18 cellular contexts compared by ENCODE assay signal in the genomic region with DNA sequence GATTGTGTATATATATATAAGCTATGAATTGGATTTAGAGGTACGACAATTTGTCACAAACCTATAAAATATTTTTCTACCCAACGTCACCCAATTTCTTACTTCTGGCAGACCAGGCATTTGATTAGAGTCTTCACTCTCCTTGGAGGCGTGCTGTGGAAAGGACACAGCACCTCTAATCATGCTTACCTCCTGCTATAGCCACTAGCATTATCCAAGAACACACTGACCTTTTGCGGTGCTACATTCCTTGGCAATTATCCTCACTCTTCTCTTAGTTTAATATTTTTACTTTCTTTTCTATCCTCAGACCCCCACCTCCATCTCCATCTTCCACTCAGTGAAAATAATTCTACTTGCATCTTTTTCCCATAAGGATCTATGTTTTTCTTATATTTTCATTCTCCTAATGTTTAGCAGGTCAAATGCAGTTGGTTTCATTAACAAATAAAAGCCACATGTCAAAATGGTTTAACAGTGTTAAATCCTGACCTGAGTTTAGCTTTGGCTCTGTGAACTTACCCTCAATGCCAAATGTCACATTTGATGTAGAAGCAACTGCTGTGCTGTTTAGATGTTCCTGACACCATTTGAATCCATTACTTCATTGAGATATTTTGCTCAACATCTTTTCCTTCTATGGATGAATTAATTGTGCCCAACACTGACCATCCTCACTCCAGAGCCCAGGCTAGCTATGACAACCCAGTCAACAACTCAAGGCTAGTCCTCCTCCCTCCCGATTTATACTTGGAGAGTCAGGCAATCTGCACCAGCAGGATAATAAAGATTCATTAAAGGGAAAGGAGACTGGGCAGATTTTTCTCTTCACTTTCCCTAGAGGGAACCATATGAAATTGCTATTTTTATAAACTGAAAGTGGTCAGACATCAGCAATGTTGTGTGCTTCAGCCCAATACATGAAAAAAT.
DNase-seq lines count a peak whose midpoint lies in the region; ATAC-seq, FAIRE-seq and TF ChIP-seq lines count a peak whose summit lies in the region.
"Had no signal": no experiment of that assay in that cellular context is flagged by ENCODE, and none has a peak within 500 bp of the region (broad histone marks: within the 10 kb centered on the region; RNA-seq: fewer than 3 reads in every experiment).

No MANE protein-coding gene starts in this region.

- H3K9ac ChIP-seq in GM23248 (peak overlapping the region; percentile 88), astrocyte (ENCODE audit: low read length) (peak overlapping the region; percentile 81)

- FAIRE-seq in astrocyte (lab: Jason Lieb, UNC) = peak; percentile 65
- FAIRE-seq: H1, urothelium cell line had no signal

- DNase-seq in GM23248 = peak; percentile 75
- DNase-seq in astrocyte (ENCODE audit: low read depth) = no peak
- no peak for DNase-seq in left colon
- no peak for DNase-seq in stomach
- no peak for DNase-seq in effector CD4-positive, alpha-beta T cell
- DNase-seq: activated CD4-positive, alpha-beta T cell treated with anti-CD3 and anti-CD28 coated beads, Interleukin-2, amount 10 ng/mL, durations not matched to agents 24 days and 14 days; activated T-cell treated with anti-CD3 and anti-CD28 coated beads, Interleukin-2, amount 50 U/mL, for 4 hours; Calu3; NCI-H187 treated with DMSO at 0.1 percent for 48 hours; NCI-H69; stimulated activated CD4-positive, alpha-beta T cell treated with anti-CD3 and anti-CD28 coated beads, Interleukin-4, amount 100 ng/mL, for 1 hour had no signal

- intact Hi-C loops in left colon (cut with DNase I, micrococcal nuclease) = no loop called here
- intact Hi-C loops in stomach (cut with DNase I; ENCODE audit: low total_unique reads) = no loop called here

- H3K9me2 ChIP-seq in GM23248 (ENCODE audit: insufficient read depth) = no peaks in the 10 kb centered on the region

- H3K27ac ChIP-seq in GM23248 (peak overlapping the region; percentile 99), astrocyte (ENCODE audit: low read depth, low read length) (peak overlapping the region; percentile 97), stomach (peak overlapping the region in 3 of 5 donors; percentile 7 to 43 (median 11))
- H3K27ac ChIP-seq: foreskin keratinocyte had no signal

- H3K9me3 ChIP-seq in GM23248 (ENCODE audit: low read depth) = no peaks in the 10 kb centered on the region
- H3K9me3 ChIP-seq in astrocyte (ENCODE audit: insufficient read depth, low read depth, low read length) = no peaks in the 10 kb centered on the region
- no peaks in the 10 kb centered on the region for H3K9me3 ChIP-seq in stomach

- H3F3A ChIP-seq in GM23248 (ENCODE audit: insufficient read depth) = peaks cover 39% of the 10 kb centered on the region

- ATAC-seq in left colon (peak; percentile 61), GM21390 (IDR thresholded peaks at IDR 0.05; ENCODE audit: unreplicated experiment) (no peak), HG03432 (IDR thresholded peaks at IDR 0.05; ENCODE audit: unreplicated experiment) (no peak)
- ATAC-seq: activated T-cell treated with anti-CD3 and anti-CD28 coated beads, Interleukin-2, amount 50 U/mL, for 4 hours had no signal

- H3K4me3 Mint-ChIP-seq in astrocyte (ENCODE audit: unreplicated experiment) = no peak overlapping the region
- H3K4me3 Mint-ChIP-seq: activated CD4-positive, alpha-beta T cell treated with anti-CD3 and anti-CD28 coated beads, Interleukin-2, amount 10 ng/mL, durations not matched to agents 24 days and 14 days; activated T-cell treated with anti-CD3 and anti-CD28 coated beads, Interleukin-2, amount 50 U/mL, for 4 hours; stimulated activated effector memory CD8-positive, alpha-beta T cell treated with anti-CD3 and anti-CD28 coated beads, Interleukin-12 subunit alpha, Interleukin-12 subunit beta, amount 100 ng/mL, for 72 hours; T-helper 1 cell treated with Interleukin-12 subunit alpha and Interleukin-12 subunit beta and Interleukin-4 antibody, amounts not matched to agents 30 μg/mL and 1 μg/mL, for 36 hours had no signal

- no peaks in the 10 kb centered on the region for H4K20me1 ChIP-seq in GM23248 (ENCODE audit: insufficient read depth)
- no peaks in the 10 kb centered on the region for H4K20me1 ChIP-seq in astrocyte (ENCODE audit: insufficient read depth, low read length)

- H3K79me2 ChIP-seq in GM23248 (ENCODE audit: insufficient read depth) (peaks cover under 1% of the 10 kb centered on the region; the same call in 1 of the 2 replicates), astrocyte (ENCODE audit: insufficient read depth, low read length) (no peaks in the 10 kb centered on the region)

- H3K9me3 Mint-ChIP-seq in astrocyte (ENCODE audit: unreplicated experiment) = peaks cover 14% of the 10 kb centered on the region
- H3K9me3 Mint-ChIP-seq: activated CD4-positive, alpha-beta T cell treated with anti-CD3 and anti-CD28 coated beads, Interleukin-2, amount 10 ng/mL, durations not matched to agents 24 days and 14 days; activated T-cell treated with anti-CD3 and anti-CD28 coated beads, Interleukin-2, amount 50 U/mL, for 4 hours; stimulated activated effector memory CD8-positive, alpha-beta T cell treated with anti-CD3 and anti-CD28 coated beads, Interleukin-12 subunit alpha, Interleukin-12 subunit beta, amount 100 ng/mL, for 72 hours; T-helper 1 cell treated with Interleukin-12 subunit alpha and Interleukin-12 subunit beta and Interleukin-4 antibody, amounts not matched to agents 30 μg/mL and 1 μg/mL, for 36 hours had no signal

- peak overlapping the region; percentile 12; the same call in 1 of the 2 replicates for H2AFZ ChIP-seq in GM23248
- no peak overlapping the region for H2AFZ ChIP-seq in astrocyte (ENCODE audit: low read depth, low read length)

- in situ Hi-C loops in GM23248 (cut with MboI) = no loop called here

- H3K4me2 ChIP-seq in GM23248 (ENCODE audit: unreplicated experiment) (peak overlapping the region; percentile 90), astrocyte (ENCODE audit: low read length) (peak overlapping the region; percentile 64)

- TF ChIP-seq POLR2A in stomach (IDR thresholded peaks at IDR 0.05) = no peak

- TF ChIP-seq CTCF in astrocyte (IDR thresholded peaks at IDR 0.05; ENCODE audit: insufficient read depth, low read depth, low read length) (no peak), stomach (IDR thresholded peaks at IDR 0.05) (no peak)

- H3K4me1 Mint-ChIP-seq in astrocyte (ENCODE audit: low read depth, unreplicated experiment) = peaks cover 44% of the 10 kb centered on the region
- H3K4me1 Mint-ChIP-seq: activated CD4-positive, alpha-beta T cell treated with anti-CD3 and anti-CD28 coated beads, Interleukin-2, amount 10 ng/mL, durations not matched to agents 24 days and 14 days; stimulated activated effector memory CD8-positive, alpha-beta T cell treated with anti-CD3 and anti-CD28 coated beads, Interleukin-12 subunit alpha, Interleukin-12 subunit beta, amount 100 ng/mL, for 72 hours had no signal

- H3K4me1 ChIP-seq in GM23248 (ENCODE audit: insufficient read depth) (peaks cover 43% of the 10 kb centered on the region), astrocyte (ENCODE audit: insufficient read depth, low read length) (peaks cover 45% of the 10 kb centered on the region), stomach (peaks cover 0 to 24% (median 10%) of the 10 kb centered on the region in 4 donors)
- H3K4me1 ChIP-seq: foreskin keratinocyte had no signal

- H3K36me3 Mint-ChIP-seq in astrocyte (ENCODE audit: low read depth, unreplicated experiment) = peaks cover 2% of the 10 kb centered on the region
- H3K36me3 Mint-ChIP-seq: stimulated activated effector memory CD8-positive, alpha-beta T cell treated with anti-CD3 and anti-CD28 coated beads, Interleukin-12 subunit alpha, Interleukin-12 subunit beta, amount 100 ng/mL, for 72 hours had no signal

- TF ChIP-seq EP300 in stomach (IDR thresholded peaks at IDR 0.05) = no peak

- 64 to 69% methylated on average over 5 of the region's 5 CpGs for WGBS in GM23248 (ENCODE audit: low coverage in 1 of 2, low lambda C conversion rate in 2 of 2, missing lambda C conversion rate in 2 of 2), 2 experiments
- WGBS in stomach, 5 donors = 56 to 72% (median 70%) methylated on average over 5 of the region's 5 CpGs

- H3K36me3 ChIP-seq in GM23248 (ENCODE audit: low read depth) (no peaks in the 10 kb centered on the region), astrocyte (ENCODE audit: insufficient read depth, low read length) (no peaks in the 10 kb centered on the region), stomach (no peaks in the 10 kb centered on the region)

- peak overlapping the region; percentile 70 for H3K27ac Mint-ChIP-seq in astrocyte (ENCODE audit: unreplicated experiment)
- H3K27ac Mint-ChIP-seq: activated CD4-positive, alpha-beta T cell treated with anti-CD3 and anti-CD28 coated beads, Interleukin-2, amount 10 ng/mL, durations not matched to agents 24 days and 14 days; stimulated activated effector memory CD8-positive, alpha-beta T cell treated with anti-CD3 and anti-CD28 coated beads, Interleukin-12 subunit alpha, Interleukin-12 subunit beta, amount 100 ng/mL, for 72 hours; T-helper 1 cell treated with Interleukin-12 subunit alpha and Interleukin-12 subunit beta and Interleukin-4 antibody, amounts not matched to agents 30 μg/mL and 1 μg/mL, for 36 hours had no signal

- H3K27me3 ChIP-seq in GM23248 (replicated peaks; ENCODE audit: insufficient read depth) = no peaks in the 10 kb centered on the region
- no peaks in the 10 kb centered on the region for H3K27me3 ChIP-seq in astrocyte (ENCODE audit: insufficient read depth, low read length)
- no peaks in the 10 kb centered on the region for H3K27me3 ChIP-seq in stomach
- H3K27me3 ChIP-seq: foreskin keratinocyte had no signal

- no peaks in the 10 kb centered on the region for H3K27me3 Mint-ChIP-seq in astrocyte (ENCODE audit: low read depth, unreplicated experiment)

- H3K4me3 ChIP-seq in GM23248 = peak overlapping the region; percentile 61
- H3K4me3 ChIP-seq in astrocyte (ENCODE audit: insufficient read depth, low read depth, low read length) = peak overlapping the region; percentile 15
- no peak overlapping the region for H3K4me3 ChIP-seq in stomach

Comparison
In these comparisons a context has a peak if more than half of its experiments do, and no peak if none do; other contexts are left out.
1. H3K27ac ChIP-seq: peak in every context shown above with its lines; median percentile 99 in GM23248; 97 in astrocyte; 11 in stomach.
2. H3K4me3 ChIP-seq: peak in GM23248 (single experiment) and astrocyte (single experiment); none in stomach (0 of 4).